8 cellular contexts compared by ENCODE assay signal in the genomic region with DNA sequence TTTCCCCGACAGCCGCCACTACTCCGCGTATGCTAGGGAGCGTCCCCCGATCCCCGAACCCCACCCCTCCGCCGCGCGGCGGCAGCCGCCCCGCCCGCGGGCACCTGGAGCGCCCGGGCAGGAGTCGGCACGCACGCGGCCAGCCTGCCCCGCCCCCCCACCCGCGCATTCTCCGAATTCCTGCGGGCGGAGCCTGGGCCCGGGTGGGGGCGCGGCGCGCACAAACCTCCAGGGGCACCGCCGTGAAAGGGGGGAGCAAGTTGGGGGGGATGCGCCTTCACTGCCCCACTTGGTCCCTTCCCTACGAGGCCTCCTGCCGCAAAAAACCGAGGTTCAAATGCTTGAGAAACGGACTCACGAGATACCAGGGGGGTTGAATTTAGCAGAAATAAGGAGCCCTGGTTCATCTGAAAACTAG. TPM values are rescaled to one million over a fixed set of nuclear protein-coding genes. Genes with fewer than 3 reads are reported as not detected.
A peak's percentile ranks its signal among the peaks of the same experiment; 100 is the strongest.
DNase-seq lines count a peak whose midpoint lies in the region; ATAC-seq and TF ChIP-seq lines count a peak whose summit lies in the region.

No MANE protein-coding gene starts in this region.

- H3K9me3 Mint-ChIP-seq in naive thymus-derived CD8-positive, alpha-beta T cell: no peaks in the 10 kb centered on the region

- H3K36me3 Mint-ChIP-seq in naive thymus-derived CD8-positive, alpha-beta T cell: no peaks in the 10 kb centered on the region

- peak overlapping the region in 9 of 10 donors; percentile 65 to 83 (median 72) for H3K4me3 Mint-ChIP-seq in naive thymus-derived CD8-positive, alpha-beta T cell

- POLR2A ChIA-PET in HEK293T (lab: Yijun Ruan, JAX): interaction anchor here (1.0 to 4.2 kb wide), 6 partner anchors 15 to 115 kb away, joined by 4 to 29 read pairs (median 18); a partner anchor contains a TSS
- POLR2A ChIA-PET in naive thymus-derived CD8-positive, alpha-beta T cell (lab: Charles Lee): interaction anchor here (0.5 to 3.3 kb wide), 5 partner anchors 26 to 78 kb away, joined by 3 to 17 read pairs (median 5); a partner anchor contains a TSS

- DNase-seq in HEK293T (ENCODE audit: extremely low spot score): peak; percentile 36
- peak; percentile 37 for DNase-seq in activated CD4-positive, alpha-beta T cell treated with anti-CD3 and anti-CD28 coated beads for 48 hours
- no peak for DNase-seq in epithelial cell of proximal tubule (ENCODE audit: low read depth)
- DNase-seq in naive thymus-derived CD8-positive, alpha-beta T cell: peak in 5 of 10 donors; percentile 13 to 43 (median 30)
- no peak for DNase-seq in activated gamma-delta T cell treated with Interleukin-2 at 50 U/mL for 16 hours
- DNase-seq in substantia nigra (lab: John Stamatoyannopoulos, UW): no peak
- no peak for DNase-seq in COLO668 (lab: John Stamatoyannopoulos, UW; ENCODE audit: unreplicated experiment)
- no peak for DNase-seq in NCI-H2107 (lab: John Stamatoyannopoulos, UW)

- CTCF ChIA-PET in HEK293T (lab: Yijun Ruan, JAX): interaction anchor here (1.4 kb wide), 1 partner anchor 50 kb away, joined by 3 read pairs; no protein-coding TSS in a partner anchor

- H3K27ac Mint-ChIP-seq in naive thymus-derived CD8-positive, alpha-beta T cell: peak overlapping the region in 3 of 10 donors; percentile 53 to 77 (median 69)

- TF ChIP-seq CTCF in epithelial cell of proximal tubule (conservative IDR thresholded peaks at IDR 0.05; ENCODE audit: low read depth, low read length): no peak

- peaks cover 0 to 6% (median 0%) of the 10 kb centered on the region in 5 donors for H3K27me3 Mint-ChIP-seq in naive thymus-derived CD8-positive, alpha-beta T cell

- H3K4me3 ChIP-seq in epithelial cell of proximal tubule (ENCODE audit: low read depth, low read length): peak overlapping the region; percentile 93

- peaks cover 3 to 9% (median 6%) of the 10 kb centered on the region in 4 donors for H3K4me1 Mint-ChIP-seq in naive thymus-derived CD8-positive, alpha-beta T cell

- ATAC-seq in naive thymus-derived CD8-positive, alpha-beta T cell: peak; percentile 35 to 36

- no peak overlapping the region for H3K27ac ChIP-seq in substantia nigra (ENCODE audit: low read depth, low read length, poor library complexity, severe bottlenecking)

TF ChIP-seq in HEK293T, 16 proteins besides CTCF, POLR2A, EP300 and RAD21:
- TF ChIP-seq CTBP1 (IDR thresholded peaks at IDR 0.05; ENCODE audit: borderline replicate concordance) (no peak), SP1 (IDR thresholded peaks at IDR 0.05) (no peak), LEF1 (IDR thresholded peaks at IDR 0.05; ENCODE audit: borderline replicate concordance) (no peak), ELF4 (IDR thresholded peaks at IDR 0.05) (no peak), BHLHE40 (IDR thresholded peaks at IDR 0.05; ENCODE audit: borderline replicate concordance) (no peak), ZNF384 (IDR thresholded peaks at IDR 0.05) (no peak), SUZ12 (IDR thresholded peaks at IDR 0.05) (no peak), FOXA1 (IDR thresholded peaks at IDR 0.05) (no peak), HDGF (IDR thresholded peaks at IDR 0.05; ENCODE audit: borderline replicate concordance) (no peak), FOXM1 (IDR thresholded peaks at IDR 0.05; ENCODE audit: borderline replicate concordance) (no peak), FOXK2 (IDR thresholded peaks at IDR 0.05) (no peak), TARDBP (IDR thresholded peaks at IDR 0.05) (no peak), NFRKB (IDR thresholded peaks at IDR 0.05) (no peak), ARNT (IDR thresholded peaks at IDR 0.05) (no peak), L3MBTL2 (conservative IDR thresholded peaks at IDR 0.05) (no peak)
- TF ChIP-seq, protein P1, sequence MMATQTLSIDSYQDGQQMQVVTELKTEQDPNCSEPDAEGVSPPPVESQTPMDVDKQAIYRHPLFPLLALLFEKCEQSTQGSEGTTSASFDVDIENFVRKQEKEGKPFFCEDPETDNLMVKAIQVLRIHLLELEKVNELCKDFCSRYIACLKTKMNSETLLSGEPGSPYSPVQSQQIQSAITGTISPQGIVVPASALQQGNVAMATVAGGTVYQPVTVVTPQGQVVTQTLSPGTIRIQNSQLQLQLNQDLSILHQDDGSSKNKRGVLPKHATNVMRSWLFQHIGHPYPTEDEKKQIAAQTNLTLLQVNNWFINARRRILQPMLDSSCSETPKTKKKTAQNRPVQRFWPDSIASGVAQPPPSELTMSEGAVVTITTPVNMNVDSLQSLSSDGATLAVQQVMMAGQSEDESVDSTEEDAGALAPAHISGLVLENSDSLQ (IDR thresholded peaks at IDR 0.05): no peak
TF ChIP-seq in HEK293T: peak in this region for 0.

RNA-seq across cellular contexts. Expression of a gene that starts 1.7 kb away (rescaled TPM):
- 63.2 and 105 TPM in 2 replicates for total RNA-seq in epithelial cell of proximal tubule
- 1 to 10 TPM; 1.5 to 1.9 TPM for total RNA-seq in naive thymus-derived CD8-positive, alpha-beta T cell
- 1 to 10 TPM in 1 of 3 donors, under 1 TPM in 2; 0.05 to 1.2 (median 0.45) TPM for polyA plus RNA-seq in naive thymus-derived CD8-positive, alpha-beta T cell

RNA-seq across cellular contexts. Expression of a gene that starts 23.8 kb away (rescaled TPM):
- 40.0 and 70.5 TPM in 2 replicates for total RNA-seq in epithelial cell of proximal tubule
- total RNA-seq in naive thymus-derived CD8-positive, alpha-beta T cell: 10 to 100 TPM; 24.4 to 26.7 TPM
- 10 to 100 TPM; 27.1 to 31.7 (median 29.8) TPM for polyA plus RNA-seq in naive thymus-derived CD8-positive, alpha-beta T cell

RNA-seq across cellular contexts. Expression of a gene that starts 29.3 kb away (rescaled TPM):
- total RNA-seq in epithelial cell of proximal tubule: 6.0 and 9.4 TPM in 2 replicates
- total RNA-seq in naive thymus-derived CD8-positive, alpha-beta T cell: 10 to 100 TPM; 16.8 to 17.3 TPM
- 10 to 100 TPM in 1 of 3 donors, 1 to 10 TPM in 2; 5.6 to 10.9 (median 7.5) TPM for polyA plus RNA-seq in naive thymus-derived CD8-positive, alpha-beta T cell

RNA-seq across cellular contexts. Expression of a gene that starts 51.5 kb away (rescaled TPM):
- total RNA-seq in epithelial cell of proximal tubule: 70.5 and 142 TPM in 2 replicates
- total RNA-seq in naive thymus-derived CD8-positive, alpha-beta T cell: 10 to 100 TPM; 37.7 to 38.8 TPM
- polyA plus RNA-seq in naive thymus-derived CD8-positive, alpha-beta T cell: 10 to 100 TPM; 42.4 to 67.3 (median 62.2) TPM

RNA-seq across cellular contexts. Expression of a gene that starts 54.0 kb away (rescaled TPM):
- 388 and 413 TPM in 2 replicates for total RNA-seq in epithelial cell of proximal tubule
- 10 to 100 TPM; 30.2 to 35.8 TPM for total RNA-seq in naive thymus-derived CD8-positive, alpha-beta T cell
- 10 to 100 TPM; 33.2 to 49.7 (median 37.9) TPM for polyA plus RNA-seq in naive thymus-derived CD8-positive, alpha-beta T cell

Comparison
In these comparisons a context has a peak if more than half of its experiments do, and no peak if none do; other contexts are left out.
1. DNase-seq: peak in HEK293T (single experiment) and activated CD4-positive, alpha-beta T cell treated with anti-CD3 and anti-CD28 coated beads for 48 hours (single experiment); none in epithelial cell of proximal tubule (single experiment), activated gamma-delta T cell treated with Interleukin-2 at 50 U/mL for 16 hours (single experiment), substantia nigra (0 of 49), COLO668 (single experiment) and NCI-H2107 (single experiment).
2. RNA of a gene that starts 1.7 kb away (total RNA-seq): 63.2 to 105 TPM in epithelial cell of proximal tubule; 1.5 to 1.9 TPM in naive thymus-derived CD8-positive, alpha-beta T cell; every median in the first group is over 10 times any median in the second.